In the genomic region with DNA sequence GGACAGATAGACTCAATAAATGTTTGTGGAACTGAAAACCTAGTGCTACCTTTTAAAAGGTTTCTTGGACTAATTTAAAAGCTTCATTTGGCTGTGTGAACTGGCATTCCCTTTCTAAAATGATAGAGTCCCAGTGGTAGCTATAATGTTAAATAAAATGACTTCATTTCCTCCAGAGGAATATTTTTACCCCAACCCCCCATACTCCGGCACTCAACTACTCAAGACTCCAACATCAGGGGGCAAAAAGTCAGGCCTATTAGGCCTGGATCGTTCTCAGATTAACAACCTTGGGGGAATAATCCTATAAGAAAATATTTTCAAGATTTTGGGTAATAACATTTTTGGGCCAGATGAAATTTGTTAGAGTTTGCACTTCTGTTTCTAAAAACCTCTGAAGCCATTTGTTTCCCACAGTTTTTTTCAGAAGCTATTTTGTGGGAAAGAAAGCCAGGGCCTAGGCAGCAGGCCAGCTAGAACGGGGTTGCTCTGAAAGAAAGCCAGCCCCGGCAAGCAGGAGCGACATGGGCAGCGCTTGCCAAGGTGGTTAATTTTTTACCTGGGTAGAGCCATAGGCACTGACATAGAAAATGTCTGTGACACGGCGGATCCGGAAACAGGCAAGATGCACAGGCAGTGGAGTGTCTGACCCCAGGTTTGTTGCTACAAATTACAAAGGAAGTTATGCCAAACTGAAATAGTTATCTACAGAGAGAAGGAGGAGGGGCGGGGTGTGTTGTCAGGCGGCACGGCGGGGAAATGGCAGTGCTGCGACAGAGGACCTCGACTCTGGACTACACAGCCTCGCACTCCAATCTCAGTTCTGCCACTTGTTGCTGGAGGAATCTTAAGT, we compare ENCODE assay signal across 10 cellular contexts.
A peak's percentile ranks its signal among the peaks of the same experiment; 100 is the strongest.
DNase-seq lines count a peak whose midpoint lies in the region; ATAC-seq and TF ChIP-seq lines count a peak whose summit lies in the region.
"Had no signal": no experiment of that assay in that cellular context is flagged by ENCODE, and none has a peak within 500 bp of the region (broad histone marks: within the 10 kb centered on the region; RNA-seq: fewer than 3 reads in every experiment).

No MANE protein-coding gene starts in this region.

- no peak overlapping the region for H3K4me3 ChIP-seq in left lung
- H3K4me3 ChIP-seq: GM12878 had no signal

- H3K27ac Mint-ChIP-seq in T-helper 17 cell: no peak overlapping the region
- H3K27ac Mint-ChIP-seq: activated naive CD4-positive, alpha-beta T cell treated with anti-CD3 and anti-CD28 coated beads, Interleukin-2, amount 50 U/mL, for 24 hours had no signal

- no peaks in the 10 kb centered on the region for H3K36me3 Mint-ChIP-seq in T-helper 17 cell (ENCODE audit: low read depth)
- H3K36me3 Mint-ChIP-seq: activated naive CD4-positive, alpha-beta T cell treated with anti-CD3 and anti-CD28 coated beads, Interleukin-2, amount 50 U/mL, for 24 hours had no signal

- H3K9me3 ChIP-seq in left lung (no peaks in the 10 kb centered on the region), T-helper 17 cell (ENCODE audit: control insufficient read depth, low read length, poor library complexity, severe bottlenecking) (no peaks in the 10 kb centered on the region)

- no peaks in the 10 kb centered on the region for H3K27me3 ChIP-seq in left lung

- TF ChIP-seq RAD21 in Ishikawa (IDR thresholded peaks at IDR 0.05; ENCODE audit: low read depth): no peak

- H3K4me1 ChIP-seq in left lung: peaks cover 18 to 22% of the 10 kb centered on the region in 2 donors

- no peak for TF ChIP-seq EP300 in Ishikawa (IDR thresholded peaks at IDR 0.05; ENCODE audit: borderline replicate concordance)

- H3K27me3 Mint-ChIP-seq in T-helper 17 cell: no peaks in the 10 kb centered on the region

- intact Hi-C loops in left lung (cut with DNase I): no loop called here

- ATAC-seq in left lung (peak; percentile 63), HG03432 (IDR thresholded peaks at IDR 0.05; ENCODE audit: unreplicated experiment) (no peak), T-helper 17 cell (no peak), GM21526 (IDR thresholded peaks at IDR 0.05; ENCODE audit: low FRiP score, unreplicated experiment) (no peak)
- ATAC-seq: GM12878 had no signal

- H3K4me1 Mint-ChIP-seq in T-helper 17 cell: no peaks in the 10 kb centered on the region
- H3K4me1 Mint-ChIP-seq: activated naive CD4-positive, alpha-beta T cell treated with anti-CD3 and anti-CD28 coated beads, Interleukin-2, amount 50 U/mL, for 24 hours had no signal

- DNase-seq in cerebellum (ENCODE audit: low spot score) (peak; percentile 82), left lung (peak; percentile 54 to 63), substantia nigra (lab: John Stamatoyannopoulos, UW) (peak in 27 of 49 donors; percentile 0 to 76 (median 26)), T-helper 17 cell (no peak)
- no peak for DNase-seq in activated CD4-positive, CD25-positive, alpha-beta regulatory T cell treated with anti-CD3 and anti-CD28 coated beads, Interleukin-2, amount 50 U/mL, for 72 hours

- H3K4me3 Mint-ChIP-seq in T-helper 17 cell: no peak overlapping the region
- H3K4me3 Mint-ChIP-seq: activated naive CD4-positive, alpha-beta T cell treated with anti-CD3 and anti-CD28 coated beads, Interleukin-2, amount 50 U/mL, for 24 hours had no signal

- no peak for TF ChIP-seq CTCF in left lung (IDR thresholded peaks at IDR 0.05)

- H3K36me3 ChIP-seq in left lung: no peaks in the 10 kb centered on the region

- H3K27ac ChIP-seq in left lung (peak overlapping the region; percentile 81 to 84), substantia nigra (ENCODE audit: low read depth, low read length, poor library complexity, severe bottlenecking) (no peak overlapping the region)

TF ChIP-seq in Ishikawa, 13 proteins besides CTCF, POLR2A, EP300 and RAD21:
- TF ChIP-seq EGR1 (IDR thresholded peaks at IDR 0.05) (no peak), TAF1 (IDR thresholded peaks at IDR 0.05; ENCODE audit: low read depth) (0 out of 2 replicates have a peak, but pooled peaks have one; percentile 22), FOXM1 (IDR thresholded peaks at IDR 0.05; ENCODE audit: borderline replicate concordance, low read depth) (no peak), REST (IDR thresholded peaks at IDR 0.05; ENCODE audit: low read depth) (no peak), CREB1 (IDR thresholded peaks at IDR 0.05; ENCODE audit: low read depth) (no peak), YY1 (IDR thresholded peaks at IDR 0.05; ENCODE audit: low read depth) (0 out of 2 replicates have a peak, but pooled peaks have one; percentile 23), CEBPB (IDR thresholded peaks at IDR 0.05) (no peak), TCF12 (IDR thresholded peaks at IDR 0.05; ENCODE audit: low read depth) (0 out of 2 replicates have a peak, but pooled peaks have one; percentile 47), NFIC (IDR thresholded peaks at IDR 0.05) (0 out of 2 replicates have a peak, but pooled peaks have one; percentile 4), TEAD4 (IDR thresholded peaks at IDR 0.05) (no peak), ZBTB7A (IDR thresholded peaks at IDR 0.05; ENCODE audit: low read depth) (no peak), USF1 (IDR thresholded peaks at IDR 0.05) (no peak)
- TF ChIP-seq, protein P1, sequence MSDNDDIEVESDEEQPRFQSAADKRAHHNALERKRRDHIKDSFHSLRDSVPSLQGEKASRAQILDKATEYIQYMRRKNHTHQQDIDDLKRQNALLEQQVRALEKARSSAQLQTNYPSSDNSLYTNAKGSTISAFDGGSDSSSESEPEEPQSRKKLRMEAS (IDR thresholded peaks at IDR 0.05): peak; percentile 41; the same call in 1 of the 2 replicates

Comparison
In these comparisons a context has a peak if more than half of its experiments do, and no peak if none do; other contexts are left out.
1. DNase-seq: peak in cerebellum (single experiment), left lung (2 of 2) and substantia nigra (27 of 49); none in T-helper 17 cell (0 of 3) and activated CD4-positive, CD25-positive, alpha-beta regulatory T cell treated with anti-CD3 and anti-CD28 coated beads, Interleukin-2, amount 50 U/mL, for 72 hours (single experiment).